Comparison of ENCODE assay signal across 1 cellular context in genomic region chr5:140420665-140421361, GRCh38.
TF ChIP-seq lines count a peak whose summit lies in the region.

No MANE protein-coding gene starts in this region.

TF ChIP-seq in WTC11, 78 proteins besides CTCF, POLR2A, EP300 and RAD21 (continued from another document):
- no peak for TF ChIP-seq ZSCAN18 (CRISPR knock-in tag; IDR thresholded peaks at IDR 0.05)
